In the genomic region with DNA sequence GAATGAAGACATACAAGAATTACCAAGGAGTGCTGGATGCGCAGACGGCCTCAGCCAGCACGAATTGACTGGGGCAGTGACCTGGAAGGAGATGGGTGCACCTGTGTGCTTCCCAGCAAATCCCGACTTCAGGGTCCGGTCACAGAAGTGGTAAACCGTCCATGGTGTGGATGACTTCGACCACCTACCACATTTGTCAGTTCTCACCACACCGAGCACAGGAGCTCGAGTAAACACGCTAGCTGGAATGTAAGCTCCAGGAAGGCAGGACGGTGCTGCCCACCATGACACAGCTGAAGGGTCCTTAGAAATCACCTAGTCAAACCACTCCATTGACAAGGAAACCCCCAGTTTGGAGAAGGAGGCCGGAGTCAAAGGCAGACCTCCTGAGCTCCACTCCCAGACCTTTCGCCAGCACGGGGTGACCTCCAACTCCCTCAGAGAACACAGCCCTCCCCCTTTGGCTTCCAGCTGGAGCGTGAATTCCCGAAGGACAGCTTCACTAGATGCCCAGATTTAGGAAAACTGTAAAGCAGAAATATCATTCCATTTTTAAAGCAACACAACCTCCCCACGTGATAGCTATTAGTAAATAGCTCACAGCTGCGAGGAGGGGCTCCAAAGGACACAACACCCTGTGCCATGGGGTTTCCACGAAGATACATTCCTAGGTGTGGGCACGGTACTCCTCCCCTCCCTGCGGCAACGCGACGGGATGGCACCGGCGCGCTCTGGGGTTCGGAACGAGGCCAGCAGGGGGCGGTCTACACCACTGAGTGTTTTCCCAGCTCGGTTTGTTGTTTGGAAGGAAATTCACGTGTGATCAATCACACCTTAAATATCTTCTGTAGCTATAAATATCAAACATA, we compare ENCODE assay signal across 8 cellular contexts. TPM values are rescaled to one million over a fixed set of nuclear protein-coding genes. Genes with fewer than 3 reads are reported as not detected.
DNase-seq lines count a peak whose midpoint lies in the region; ATAC-seq and TF ChIP-seq lines count a peak whose summit lies in the region.

No MANE protein-coding gene starts in this region.

- H3K79me2 ChIP-seq in neural progenitor cell (ENCODE audit: low read depth), result no peaks in the 10 kb centered on the region

- H3K9me3 ChIP-seq in neural progenitor cell (ENCODE audit: low read depth), result no peaks in the 10 kb centered on the region
- H3K9me3 ChIP-seq in transverse colon, result no peaks in the 10 kb centered on the region

- H2AFZ ChIP-seq in neural progenitor cell (replicated peaks), result peak overlapping the region; percentile 51

- peaks cover 8% of the 10 kb centered on the region for H3K27me3 Mint-ChIP-seq in neural progenitor cell (ENCODE audit: insufficient read depth, low read depth)

- H3K27ac ChIP-seq in neural progenitor cell (no peak overlapping the region), transverse colon (no peak overlapping the region)

- H3K36me3 Mint-ChIP-seq in neural progenitor cell, result no peaks in the 10 kb centered on the region

- H3K4me1 ChIP-seq in neural progenitor cell, result no peaks in the 10 kb centered on the region
- H3K4me1 ChIP-seq in transverse colon, result peaks cover 0 to 2% (median 0%) of the 10 kb centered on the region in 4 donors

- H3K4me2 ChIP-seq in neural progenitor cell, result peak overlapping the region; percentile 54

- TF ChIP-seq EP300 in transverse colon (IDR thresholded peaks at IDR 0.05; ENCODE audit: low read depth), result no peak

- no peak overlapping the region for H3K27ac Mint-ChIP-seq in neural progenitor cell

- H3K9me3 Mint-ChIP-seq in neural progenitor cell, result peaks cover under 1% of the 10 kb centered on the region

- no peak for TF ChIP-seq POLR2A in transverse colon (IDR thresholded peaks at IDR 0.05)

- H3K36me3 ChIP-seq in neural progenitor cell (no peaks in the 10 kb centered on the region), transverse colon (no peaks in the 10 kb centered on the region)

- TF ChIP-seq CTCF in fibroblast of villous mesenchyme (IDR thresholded peaks at IDR 0.05; ENCODE audit: insufficient read depth, low read depth, low read length), result peak; percentile 70
- TF ChIP-seq CTCF in neural progenitor cell (IDR thresholded peaks at IDR 0.05), result peak; percentile 97
- TF ChIP-seq CTCF in transverse colon (IDR thresholded peaks at IDR 0.05), result peak; percentile 53 to 78 (median 69)

- no peaks in the 10 kb centered on the region for H4K20me1 ChIP-seq in neural progenitor cell (ENCODE audit: low read depth)

- H3F3A ChIP-seq in neural progenitor cell (ENCODE audit: low read depth), result no peaks in the 10 kb centered on the region

- in situ Hi-C loops in transverse colon (cut with MboI; ENCODE audit: low pct_ligation_motif_present in 1 of 4, low pct_unique_long_range_greater_than_20kb in 1 of 4, low sequenced_read_pairs in 3 of 4), result loop anchor here in 1 of 4 donors (25.0 kb wide), 1 partner anchor 93 kb away; no protein-coding TSS in a partner anchor

- no peak overlapping the region for H3K4me3 Mint-ChIP-seq in neural progenitor cell

- H3K4me1 Mint-ChIP-seq in neural progenitor cell, result peaks cover 4% of the 10 kb centered on the region

- H3K9ac ChIP-seq in neural progenitor cell, result no peak overlapping the region

- 0 to 36% methylated on average over 1 to 32 of the region's 32 CpGs for WGBS in transverse colon (ENCODE audit: low coverage in 1 of 2), 2 donors

- no peak for ATAC-seq in HG03045 (IDR thresholded peaks at IDR 0.05; ENCODE audit: unreplicated experiment)

- H3K4me3 ChIP-seq in fibroblast of villous mesenchyme (ENCODE audit: low read depth, low read length) (no peak overlapping the region), neural progenitor cell (no peak overlapping the region), transverse colon (no peak overlapping the region)

- intact Hi-C loops in transverse colon (cut with DNase I; ENCODE audit: low total_unique reads), result no loop called here

- DNase-seq in DMS 273 (lab: John Stamatoyannopoulos, UW; ENCODE audit: unreplicated experiment) (peak; percentile 87), DMS 273 treated with DMSO at 0.1 percent for 48 hours (lab: John Stamatoyannopoulos, UW) (no peak), NCI-H1105 treated with DMSO at 0.1 percent for 48 hours (lab: John Stamatoyannopoulos, UW) (peak; percentile 9), activated T-cell treated with anti-CD3 and anti-CD28 coated beads for 1 hour (ENCODE audit: low read depth) (peak; percentile 13), fibroblast of villous mesenchyme (ENCODE audit: low read depth) (peak; percentile 14), neural progenitor cell (ENCODE audit: low spot score) (peak; percentile 79), transverse colon (peak; percentile 41)

- H3K27me3 ChIP-seq in neural progenitor cell (peaks cover 17% of the 10 kb centered on the region), transverse colon (peaks cover 10% of the 10 kb centered on the region)

RNA-seq across cellular contexts. Expression of gene GNAL, which starts 34.1 kb away (rescaled TPM):
- under 0.01 and 0.32 TPM in 2 replicates for total RNA-seq in fibroblast of villous mesenchyme
- total RNA-seq in neural progenitor cell (ENCODE audit: low replicate concordance), result 10.8 and 26.8 TPM in 2 replicates
- total RNA-seq in transverse colon, result 1 to 10 TPM; 2.9 to 7.4 (median 7.2) TPM

RNA-seq across cellular contexts. Expression of gene SLC35G4, which starts 45.6 kb away (rescaled TPM):
- total RNA-seq in fibroblast of villous mesenchyme (not detected in 2 replicates), neural progenitor cell (ENCODE audit: low replicate concordance) (not detected in 2 replicates), transverse colon (not detected)
